Comparison of ENCODE assay signal across 1 cellular context in genomic region chr14:77580477-77580876, GRCh38.
TF ChIP-seq lines count a peak whose summit lies in the region.

No MANE protein-coding gene starts in this region.

TF ChIP-seq in SK-N-SH, 30 proteins besides CTCF, POLR2A, EP300 and RAD21 (continued from another document):
- TF ChIP-seq ELF1 (IDR thresholded peaks at IDR 0.05) (no peak), CHD2 (IDR thresholded peaks at IDR 0.05; ENCODE audit: low read length, partially characterized antibody) (no peak), ZBTB33 (IDR thresholded peaks at IDR 0.05; ENCODE audit: borderline replicate concordance, low read depth) (no peak), USF2 (IDR thresholded peaks at IDR 0.05; ENCODE audit: borderline replicate concordance, low read depth, low read length) (no peak)
TF ChIP-seq in SK-N-SH: peak in this region for 0.
